Comparison of ENCODE assay signal across 18 cellular contexts in genomic region chr14:72610096-72610830, GRCh38.
"Had no signal": no experiment of that assay in that cellular context is flagged by ENCODE, and none has a peak within 500 bp of the region (broad histone marks: within the 10 kb centered on the region; RNA-seq: fewer than 3 reads in every experiment).

No MANE protein-coding gene starts in this region.

- ATAC-seq: activated T-cell treated with anti-CD3 and anti-CD28 coated beads, Interleukin-2, amount 50 U/mL, for 4 hours; heart left ventricle; left cardiac atrium; stimulated activated naive CD8-positive, alpha-beta T cell treated with anti-CD3 and anti-CD28 coated beads, Interleukin-15, amount 100 ng/mL, for 72 hours had no signal

- H3K27ac ChIP-seq: adrenal gland, esophagus squamous epithelium, heart left ventricle, parathyroid adenoma, thoracic aorta, uterus had no signal

- H3K4me3 Mint-ChIP-seq: activated CD4-positive, alpha-beta T cell treated with anti-CD3 and anti-CD28 coated beads, Interleukin-2, amount 10 ng/mL, durations not matched to agents 7 days and 5 days; activated naive CD4-positive, alpha-beta T cell treated with anti-CD3 and anti-CD28 coated beads, Interleukin-2, amount 50 U/mL, for 24 hours; activated T-cell treated with anti-CD3 and anti-CD28 coated beads, Interleukin-2, amount 50 U/mL, for 4 hours; immature natural killer cell; stimulated activated naive CD8-positive, alpha-beta T cell treated with anti-CD3 and anti-CD28 coated beads, Interleukin-15, amount 100 ng/mL, for 72 hours; T-helper 2 cell treated with Interferon-gamma antibody and Interleukin-4, amounts not matched to agents 5 μg/mL and 100 μg/mL, for 36 hours had no signal

- DNase-seq: activated CD4-positive, alpha-beta T cell treated with anti-CD3 and anti-CD28 coated beads, Interleukin-2, amount 10 ng/mL, durations not matched to agents 7 days and 5 days; activated CD4-positive, CD25-positive, alpha-beta regulatory T cell; activated effector memory CD4-positive, alpha-beta T cell treated with Interleukin-2 at 50 U/mL for 16 hours; activated T-cell treated with anti-CD3 and anti-CD28 coated beads, Interleukin-2, amount 50 U/mL, for 4 hours; esophagus squamous epithelium; heart left ventricle; immature natural killer cell; left cardiac atrium; retina; small intestine; stimulated activated naive CD8-positive, alpha-beta T cell treated with anti-CD3 and anti-CD28 coated beads, Interleukin-15, amount 100 ng/mL, for 72 hours; uterus had no signal

- H3K27me3 ChIP-seq: adrenal gland, esophagus squamous epithelium, heart left ventricle, uterus had no signal

- H3K27me3 Mint-ChIP-seq: activated naive CD4-positive, alpha-beta T cell treated with anti-CD3 and anti-CD28 coated beads, Interleukin-2, amount 50 U/mL, for 24 hours had no signal

- H3K9me3 ChIP-seq: adrenal gland, esophagus squamous epithelium, heart left ventricle, thoracic aorta, uterus had no signal

- H3K4me3 ChIP-seq: adrenal gland, esophagus squamous epithelium, heart left ventricle, lung, thoracic aorta, uterus had no signal

- H3K36me3 Mint-ChIP-seq: activated naive CD4-positive, alpha-beta T cell treated with anti-CD3 and anti-CD28 coated beads, Interleukin-2, amount 50 U/mL, for 24 hours had no signal

- H3K4me1 Mint-ChIP-seq: activated naive CD4-positive, alpha-beta T cell treated with anti-CD3 and anti-CD28 coated beads, Interleukin-2, amount 50 U/mL, for 24 hours; immature natural killer cell had no signal

- H3K9me3 Mint-ChIP-seq: activated CD4-positive, alpha-beta T cell treated with anti-CD3 and anti-CD28 coated beads, Interleukin-2, amount 10 ng/mL, durations not matched to agents 7 days and 5 days; activated naive CD4-positive, alpha-beta T cell treated with anti-CD3 and anti-CD28 coated beads, Interleukin-2, amount 50 U/mL, for 24 hours; activated T-cell treated with anti-CD3 and anti-CD28 coated beads, Interleukin-2, amount 50 U/mL, for 4 hours; stimulated activated naive CD8-positive, alpha-beta T cell treated with anti-CD3 and anti-CD28 coated beads, Interleukin-15, amount 100 ng/mL, for 72 hours; T-helper 2 cell treated with Interferon-gamma antibody and Interleukin-4, amounts not matched to agents 5 μg/mL and 100 μg/mL, for 36 hours had no signal

- H3K27ac Mint-ChIP-seq: activated naive CD4-positive, alpha-beta T cell treated with anti-CD3 and anti-CD28 coated beads, Interleukin-2, amount 50 U/mL, for 24 hours; immature natural killer cell; T-helper 2 cell treated with Interferon-gamma antibody and Interleukin-4, amounts not matched to agents 5 μg/mL and 100 μg/mL, for 36 hours had no signal
